14 cellular contexts compared by ENCODE assay signal in the genomic region with DNA sequence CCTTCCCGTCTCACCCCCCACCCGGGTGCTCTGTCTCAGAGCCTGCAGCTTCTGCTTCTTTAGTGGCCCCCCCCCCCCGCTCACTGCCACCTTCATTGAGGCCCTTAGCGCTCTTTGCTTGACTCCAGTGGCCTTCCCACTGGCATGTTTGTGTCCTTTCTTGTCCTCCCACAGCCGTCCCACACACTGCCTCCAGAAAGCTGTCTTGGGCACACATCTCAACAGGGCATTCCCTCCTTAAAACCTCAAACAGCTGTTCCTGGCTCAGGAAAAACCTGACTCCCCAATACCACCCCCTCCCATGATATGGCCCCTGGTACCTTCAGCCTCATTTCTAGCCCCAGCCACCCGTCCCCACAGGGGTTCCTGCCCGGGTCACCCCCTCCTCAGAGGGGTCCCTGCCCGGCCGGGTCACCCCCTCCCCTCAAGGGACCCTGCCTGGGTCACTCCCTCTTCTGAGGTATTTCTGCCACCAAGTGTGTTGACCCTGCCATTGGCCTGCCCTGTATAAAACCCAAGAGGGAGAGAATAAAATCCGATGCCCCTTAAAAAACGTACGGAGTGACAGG. TPM values are rescaled to one million over a fixed set of nuclear protein-coding genes. Genes with fewer than 3 reads are reported as not detected.
DNase-seq lines count a peak whose midpoint lies in the region; ATAC-seq lines count a peak whose summit lies in the region.
"Had no signal": no experiment of that assay in that cellular context is flagged by ENCODE, and none has a peak within 500 bp of the region (broad histone marks: within the 10 kb centered on the region; RNA-seq: fewer than 3 reads in every experiment).

No MANE protein-coding gene starts in this region.

- H3K4me3 ChIP-seq in H7 (ENCODE audit: insufficient read depth, low read depth, low read length) (no peak overlapping the region), right cardiac atrium (ENCODE audit: low read length) (no peak overlapping the region)
- H3K4me3 ChIP-seq: HAP-1, lower lobe of right lung, skin epidermis had no signal

- no peaks in the 10 kb centered on the region for H3K27me3 Mint-ChIP-seq in activated T-helper 17 cell treated with anti-CD3 and anti-CD28 coated beads, Interleukin-2, amount 50 U/mL, for 72 hours
- no peaks in the 10 kb centered on the region for H3K27me3 Mint-ChIP-seq in stimulated activated memory B cell treated with anti-CD40 and anti-IgM and Interleukin-4, amounts not matched to agents 10 μg/mL and 1 μg/mL and 100 μg/mL, for 72 hours

- intact Hi-C loops in right cardiac atrium (cut with DNase I): no loop called here

- H3K9me3 ChIP-seq in right cardiac atrium (ENCODE audit: control insufficient read depth, low read length): no peaks in the 10 kb centered on the region
- H3K9me3 ChIP-seq: HAP-1, lower lobe of right lung had no signal

- WGBS in right cardiac atrium: 53% methylated on average over 12 of the region's 12 CpGs

- H3K36me3 Mint-ChIP-seq in activated T-helper 17 cell treated with anti-CD3 and anti-CD28 coated beads, Interleukin-2, amount 50 U/mL, for 72 hours (ENCODE audit: low read depth): no peaks in the 10 kb centered on the region
- H3K36me3 Mint-ChIP-seq in stimulated activated memory B cell treated with anti-CD40 and anti-IgM and Interleukin-4, amounts not matched to agents 10 μg/mL and 1 μg/mL and 100 μg/mL, for 72 hours: no peaks in the 10 kb centered on the region

- peaks cover 23% of the 10 kb centered on the region for H3K4me1 Mint-ChIP-seq in activated T-helper 17 cell treated with anti-CD3 and anti-CD28 coated beads, Interleukin-2, amount 50 U/mL, for 72 hours
- H3K4me1 Mint-ChIP-seq in stimulated activated memory B cell treated with anti-CD40 and anti-IgM and Interleukin-4, amounts not matched to agents 10 μg/mL and 1 μg/mL and 100 μg/mL, for 72 hours: peaks cover 15% of the 10 kb centered on the region

- H3K4me1 ChIP-seq in right cardiac atrium (ENCODE audit: control insufficient read depth, insufficient read depth, low read length): peaks cover 16% of the 10 kb centered on the region
- H3K4me1 ChIP-seq: HAP-1 had no signal

- peak overlapping the region; percentile 51 for H3K4me3 Mint-ChIP-seq in activated T-helper 17 cell treated with anti-CD3 and anti-CD28 coated beads, Interleukin-2, amount 50 U/mL, for 72 hours
- no peak overlapping the region for H3K4me3 Mint-ChIP-seq in stimulated activated memory B cell treated with anti-CD40 and anti-IgM and Interleukin-4, amounts not matched to agents 10 μg/mL and 1 μg/mL and 100 μg/mL, for 72 hours

- H3K27ac ChIP-seq in right cardiac atrium (ENCODE audit: low read length): peak overlapping the region; percentile 95
- H3K27ac ChIP-seq: lower lobe of right lung had no signal

- no peak for ATAC-seq in activated T-helper 17 cell treated with anti-CD3 and anti-CD28 coated beads, Interleukin-2, amount 50 U/mL, for 72 hours (replicated peaks)
- ATAC-seq in right cardiac atrium (peak in 1 of 2 donors; percentile 6), HG03039 (IDR thresholded peaks at IDR 0.05; ENCODE audit: unreplicated experiment) (no peak)
- peak; percentile 53 for ATAC-seq in stimulated activated memory B cell treated with anti-CD40 and anti-IgM and Interleukin-4, amounts not matched to agents 10 μg/mL and 1 μg/mL and 100 μg/mL, for 72 hours

- H3K36me3 ChIP-seq in H7 (replicated peaks; ENCODE audit: control insufficient read depth, insufficient read depth, low read length): no peaks in the 10 kb centered on the region
- H3K36me3 ChIP-seq: HAP-1, lower lobe of right lung had no signal

- H3K27ac Mint-ChIP-seq in activated T-helper 17 cell treated with anti-CD3 and anti-CD28 coated beads, Interleukin-2, amount 50 U/mL, for 72 hours: no peak overlapping the region
- H3K27ac Mint-ChIP-seq in stimulated activated memory B cell treated with anti-CD40 and anti-IgM and Interleukin-4, amounts not matched to agents 10 μg/mL and 1 μg/mL and 100 μg/mL, for 72 hours: no peak overlapping the region

- peak; percentile 49 for DNase-seq in H7
- peak in 1 of 3 donors; percentile 53 for DNase-seq in right cardiac atrium
- no peak for DNase-seq in stimulated activated CD8-positive, alpha-beta memory T cell treated with anti-CD3 and anti-CD28 coated beads, Interleukin-4, amount 100 ng/mL, for 48 hours
- DNase-seq in NCI-H1694 (lab: John Stamatoyannopoulos, UW): no peak
- no peak for DNase-seq in HCEC 1CT
- DNase-seq: activated CD4-positive, alpha-beta T cell treated with anti-CD3 and anti-CD28 coated beads, Interleukin-2, amount 50 U/mL, for 48 hours; cortex of kidney; lower lobe of right lung; T1000 had no signal

- H3K27me3 ChIP-seq in H7 (ENCODE audit: control insufficient read depth, insufficient read depth, low read length): no peaks in the 10 kb centered on the region
- H3K27me3 ChIP-seq in right cardiac atrium (ENCODE audit: control insufficient read depth, insufficient read depth): no peaks in the 10 kb centered on the region

- no peaks in the 10 kb centered on the region for H3K9me3 Mint-ChIP-seq in activated T-helper 17 cell treated with anti-CD3 and anti-CD28 coated beads, Interleukin-2, amount 50 U/mL, for 72 hours
- H3K9me3 Mint-ChIP-seq in stimulated activated memory B cell treated with anti-CD40 and anti-IgM and Interleukin-4, amounts not matched to agents 10 μg/mL and 1 μg/mL and 100 μg/mL, for 72 hours: no peaks in the 10 kb centered on the region

RNA-seq across cellular contexts. Expression of gene B3GLCT, which starts 8.9 kb away (rescaled TPM):
- total RNA-seq in H7 (2014; rRNA removed; shearing (Covaris generic)): 3.8 and 4.4 TPM in 2 replicates
- total RNA-seq in activated T-helper 17 cell treated with anti-CD3 and anti-CD28 coated beads, Interleukin-2, amount 50 U/mL, for 72 hours: 1 to 10 TPM; 4.1 to 4.6 TPM
- 10 to 100 TPM; 24.5 to 45.1 (median 27.5) TPM for total RNA-seq in right cardiac atrium
- polyA plus RNA-seq in right cardiac atrium: 19.8 TPM

RNA-seq across cellular contexts. Expression of gene HSPH1, which starts 46.9 kb away (rescaled TPM):
- total RNA-seq in H7 (2014; rRNA removed; shearing (Covaris generic)): 37.3 and 47.2 TPM in 2 replicates
- 100 to 1,000 TPM; 128 to 303 TPM for total RNA-seq in activated T-helper 17 cell treated with anti-CD3 and anti-CD28 coated beads, Interleukin-2, amount 50 U/mL, for 72 hours
- 100 to 1,000 TPM in 1 of 4 donors, 10 to 100 TPM in 3; 44.5 to 108 (median 71.6) TPM for total RNA-seq in right cardiac atrium
- 42.1 TPM for polyA plus RNA-seq in right cardiac atrium
